Comparison of ENCODE assay signal across 10 cellular contexts in genomic region chr3:120773932-120774331, GRCh38. TPM values are rescaled to one million over a fixed set of nuclear protein-coding genes. Genes with fewer than 3 reads are reported as not detected.
DNase-seq lines count a peak whose midpoint lies in the region; ATAC-seq and TF ChIP-seq lines count a peak whose summit lies in the region.
"Had no signal": no experiment of that assay in that cellular context is flagged by ENCODE, and none has a peak within 500 bp of the region (broad histone marks: within the 10 kb centered on the region; RNA-seq: fewer than 3 reads in every experiment).

No MANE protein-coding gene starts in this region.

- no peak for TF ChIP-seq CTCF in fibroblast of mammary gland (conservative IDR thresholded peaks at IDR 0.05; ENCODE audit: control insufficient read depth, insufficient read depth, low read depth, low read length)

- intact Hi-C loops in sciatic nerve (cut with DNase I) = no loop called here

- ATAC-seq in GM18861 (IDR thresholded peaks at IDR 0.05; ENCODE audit: unreplicated experiment) = peak; percentile 68
- ATAC-seq in GM21825 (IDR thresholded peaks at IDR 0.05; ENCODE audit: unreplicated experiment) = peak; percentile 59
- peak; percentile 83 for ATAC-seq in HG03469 (IDR thresholded peaks at IDR 0.05; ENCODE audit: unreplicated experiment)
- ATAC-seq in sciatic nerve = no peak
- ATAC-seq in GM19467 (IDR thresholded peaks at IDR 0.05; ENCODE audit: unreplicated experiment) = no peak

- DNase-seq in fibroblast of mammary gland (ENCODE audit: low read depth) (peak; percentile 24), sciatic nerve (ENCODE audit: low spot score) (no peak), germinal center (ENCODE audit: low spot score) (no peak)
- DNase-seq in NK-92 treated with Interleukin-12 subunit alpha and Interleukin-12 subunit beta, amount 100 ng/mL, for 24 hours (lab: John Stamatoyannopoulos, UW) = no peak
- DNase-seq: H9 had no signal

- H3K4me3 ChIP-seq in fibroblast of mammary gland (ENCODE audit: control insufficient read depth, low read depth, low read length) = no peak overlapping the region
- H3K4me3 ChIP-seq: SJSA1 had no signal

RNA-seq across cellular contexts. Expression of gene GTF2E1, which starts 31.4 kb away (rescaled TPM):
- total RNA-seq in sciatic nerve = 15.0 TPM

RNA-seq across cellular contexts. Expression of gene RABL3, which starts 31.6 kb away (rescaled TPM):
- 27.4 TPM for total RNA-seq in sciatic nerve

Comparison
In these comparisons a context has a peak if more than half of its experiments do, and no peak if none do; other contexts are left out.
1. ATAC-seq: peak in GM18861 (single experiment), GM21825 (single experiment) and HG03469 (single experiment); none in sciatic nerve (single experiment) and GM19467 (single experiment).